ENCODE assay signal across 7 cellular contexts in genomic region chr16:56793504-56793903, GRCh38.
DNase-seq lines count a peak whose midpoint lies in the region; TF ChIP-seq lines count a peak whose summit lies in the region.

No MANE protein-coding gene starts in this region.

- no peaks in the 10 kb centered on the region for H3K9me3 Mint-ChIP-seq in neural crest cell

- no peaks in the 10 kb centered on the region for H3K36me3 Mint-ChIP-seq in neural crest cell (ENCODE audit: low read depth)

- H3K4me1 Mint-ChIP-seq in neural crest cell, result peaks cover 20% of the 10 kb centered on the region

- no peak for TF ChIP-seq POLR2A in NB4 (IDR thresholded peaks at IDR 0.05; ENCODE audit: extremely low read depth, insufficient read length)

- no peaks in the 10 kb centered on the region for H3K27me3 ChIP-seq in GM06990 (replicated peaks; ENCODE audit: control insufficient read depth, insufficient read depth, low read length)

- no peaks in the 10 kb centered on the region for H3K27me3 Mint-ChIP-seq in neural crest cell (ENCODE audit: low read depth)

- no peak overlapping the region for H3K27ac Mint-ChIP-seq in neural crest cell (ENCODE audit: unreplicated experiment)

- no peaks in the 10 kb centered on the region; the same call in 1 of the 2 replicates for H3K36me3 ChIP-seq in GM06990 (ENCODE audit: control insufficient read depth, insufficient read depth, low read length)

- DNase-seq in GM06990 (ENCODE audit: extremely low read depth, insufficient read length), result no peak
- DNase-seq in NB4 (ENCODE audit: low read depth), result peak; percentile 43
- peak; percentile 63 to 69 for DNase-seq in cardiac fibroblast (ENCODE audit: low read depth in 2 of 2)
- no peak for DNase-seq in neural crest cell (ENCODE audit: low read depth, low spot score)
- no peak for DNase-seq in amygdala (lab: John Stamatoyannopoulos, UW)
- DNase-seq in activated CD4-positive, CD25-positive, alpha-beta regulatory T cell (lab: John Stamatoyannopoulos, UW), result no peak
- DNase-seq in stimulated activated CD4-positive, alpha-beta T cell treated with anti-CD3 and anti-CD28 coated beads, Interleukin-1b, Interleukin-23, amount 100 ng/mL, for 48 hours, result no peak

- no peak overlapping the region for H3K4me3 Mint-ChIP-seq in neural crest cell

- TF ChIP-seq CTCF in GM06990 (IDR thresholded peaks at IDR 0.05; ENCODE audit: insufficient read depth, low read length, poor library complexity, severe bottlenecking) (peak; percentile 25), NB4 (IDR thresholded peaks at IDR 0.05; ENCODE audit: low read depth, low read length) (peak; percentile 38), cardiac fibroblast (IDR thresholded peaks at IDR 0.05; ENCODE audit: low read depth, low read length) (peak; percentile 37), neural crest cell (conservative IDR thresholded peaks at IDR 0.05) (peak; percentile 60)

- H3K4me3 ChIP-seq in GM06990 (replicated peaks; ENCODE audit: low read depth, low read length), result no peak overlapping the region
- no peak overlapping the region for H3K4me3 ChIP-seq in NB4 (ENCODE audit: low read depth, low read length)
- H3K4me3 ChIP-seq in cardiac fibroblast (replicated peaks in 1 of 2; ENCODE audit: low read depth in 2 of 2, low read length in 2 of 2), result no peak overlapping the region

Comparison
In these comparisons a context has a peak if more than half of its experiments do, and no peak if none do; other contexts are left out.
1. DNase-seq: peak in NB4 (single experiment) and cardiac fibroblast (2 of 2); none in GM06990 (single experiment), neural crest cell (single experiment), amygdala (0 of 56), activated CD4-positive, CD25-positive, alpha-beta regulatory T cell (0 of 4) and stimulated activated CD4-positive, alpha-beta T cell treated with anti-CD3 and anti-CD28 coated beads, Interleukin-1b, Interleukin-23, amount 100 ng/mL, for 48 hours (single experiment).
2. Peak in every context shown above with its lines, with median percentiles within 50 percentile points of each other: CTCF ChIP-seq.